1 cellular context compared by ENCODE assay signal in the genomic region with DNA sequence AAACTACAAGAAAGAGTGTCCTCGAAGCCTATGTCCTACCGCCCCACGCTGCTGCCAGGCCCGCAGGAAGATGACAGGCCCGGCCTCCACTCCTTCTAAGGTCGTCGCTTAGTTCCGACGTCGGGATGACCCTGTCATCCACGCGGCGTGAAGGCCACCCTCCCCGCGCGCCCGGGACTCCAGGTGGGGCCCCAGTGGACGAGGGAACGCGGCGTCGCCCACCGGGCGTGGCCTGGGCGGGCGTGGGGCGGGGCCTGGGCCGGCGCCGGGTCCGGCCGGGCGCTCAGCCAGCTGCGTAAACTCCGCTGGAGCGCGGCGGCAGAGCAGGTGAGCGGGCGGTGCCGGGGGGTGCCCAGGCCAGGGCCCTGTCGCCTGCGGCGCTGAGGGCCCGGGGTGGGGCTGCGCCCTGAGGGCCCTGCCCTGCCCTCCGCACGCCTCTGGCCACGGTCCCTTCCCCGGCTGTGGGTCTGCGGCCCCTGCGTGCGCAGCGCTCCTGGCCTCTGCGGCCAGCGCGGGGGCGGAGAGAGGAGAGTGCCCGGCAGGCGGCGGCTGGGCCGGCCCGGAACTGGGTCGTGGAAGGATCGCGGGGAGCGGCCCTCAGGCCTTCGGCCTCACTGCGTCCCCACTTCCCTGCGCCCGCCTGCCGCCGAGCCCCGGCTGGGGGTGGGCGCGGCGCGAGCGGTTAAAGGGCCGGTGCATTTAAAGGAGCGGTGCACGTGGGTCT.
TF ChIP-seq lines count a peak whose summit lies in the region.

Gene PSEN2, plus strand, starts transcription at position 294 of the 724 bp plus-strand sequence. CDS start 11,292 bp downstream, outside the sequence.

TF ChIP-seq in HepG2, 621 proteins besides CTCF, POLR2A, EP300 and RAD21 (continued from another document and continues in another):
- TF ChIP-seq, protein P1, sequence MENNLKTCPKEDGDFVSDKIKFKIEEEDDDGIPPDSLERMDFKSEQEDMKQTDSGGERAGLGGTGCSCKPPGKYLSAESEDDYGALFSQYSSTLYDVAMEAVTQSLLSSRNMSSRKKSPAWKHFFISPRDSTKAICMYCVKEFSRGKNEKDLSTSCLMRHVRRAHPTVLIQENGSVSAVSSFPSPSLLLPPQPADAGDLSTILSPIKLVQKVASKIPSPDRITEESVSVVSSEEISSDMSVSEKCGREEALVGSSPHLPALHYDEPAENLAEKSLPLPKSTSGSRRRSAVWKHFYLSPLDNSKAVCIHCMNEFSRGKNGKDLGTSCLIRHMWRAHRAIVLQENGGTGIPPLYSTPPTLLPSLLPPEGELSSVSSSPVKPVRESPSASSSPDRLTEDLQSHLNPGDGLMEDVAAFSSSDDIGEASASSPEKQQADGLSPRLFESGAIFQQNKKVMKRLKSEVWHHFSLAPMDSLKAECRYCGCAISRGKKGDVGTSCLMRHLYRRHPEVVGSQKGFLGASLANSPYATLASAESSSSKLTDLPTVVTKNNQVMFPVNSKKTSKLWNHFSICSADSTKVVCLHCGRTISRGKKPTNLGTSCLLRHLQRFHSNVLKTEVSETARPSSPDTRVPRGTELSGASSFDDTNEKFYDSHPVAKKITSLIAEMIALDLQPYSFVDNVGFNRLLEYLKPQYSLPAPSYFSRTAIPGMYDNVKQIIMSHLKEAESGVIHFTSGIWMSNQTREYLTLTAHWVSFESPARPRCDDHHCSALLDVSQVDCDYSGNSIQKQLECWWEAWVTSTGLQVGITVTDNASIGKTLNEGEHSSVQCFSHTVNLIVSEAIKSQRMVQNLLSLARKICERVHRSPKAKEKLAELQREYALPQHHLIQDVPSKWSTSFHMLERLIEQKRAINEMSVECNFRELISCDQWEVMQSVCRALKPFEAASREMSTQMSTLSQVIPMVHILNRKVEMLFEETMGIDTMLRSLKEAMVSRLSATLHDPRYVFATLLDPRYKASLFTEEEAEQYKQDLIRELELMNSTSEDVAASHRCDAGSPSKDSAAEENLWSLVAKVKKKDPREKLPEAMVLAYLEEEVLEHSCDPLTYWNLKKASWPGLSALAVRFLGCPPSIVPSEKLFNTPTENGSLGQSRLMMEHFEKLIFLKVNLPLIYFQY (CRISPR knock-in tag; IDR thresholded peaks at IDR 0.05; ENCODE audit: borderline replicate concordance): peak; percentile 90; the same call in 1 of the 2 replicates
- TF ChIP-seq KLF11 (CRISPR knock-in tag; IDR thresholded peaks at IDR 0.05): no peak
- 0 out of 2 replicates have a peak, but pooled peaks have one; percentile 11 for TF ChIP-seq NR0B2 (CRISPR knock-in tag; IDR thresholded peaks at IDR 0.05)
- no peak for TF ChIP-seq PHB2 (IDR thresholded peaks at IDR 0.05; ENCODE audit: partially characterized antibody)
- TF ChIP-seq BRCA1 (CRISPR knock-in tag; IDR thresholded peaks at IDR 0.05): no peak
- TF ChIP-seq SIX4 (CRISPR knock-in tag; IDR thresholded peaks at IDR 0.05): no peak
- TF ChIP-seq ZFY (CRISPR knock-in tag; IDR thresholded peaks at IDR 0.05): peak; percentile 94
- peak; percentile 32; the same call in 1 of the 2 replicates for TF ChIP-seq HES4 (CRISPR knock-in tag; IDR thresholded peaks at IDR 0.05; ENCODE audit: borderline replicate concordance)
- peak; percentile 71 for TF ChIP-seq ZNF776 (CRISPR knock-in tag; IDR thresholded peaks at IDR 0.05)
- no peak for TF ChIP-seq ARNTL (CRISPR knock-in tag; IDR thresholded peaks at IDR 0.05)
- TF ChIP-seq ZNF17 (CRISPR knock-in tag; IDR thresholded peaks at IDR 0.05): 0 out of 2 replicates have a peak, but pooled peaks have one; percentile 40
- no peak for TF ChIP-seq JARID2 (CRISPR knock-in tag; IDR thresholded peaks at IDR 0.05; ENCODE audit: insufficient replicate concordance)
- TF ChIP-seq ZNF235 (CRISPR knock-in tag; IDR thresholded peaks at IDR 0.05; ENCODE audit: borderline replicate concordance): 0 out of 2 replicates have a peak, but pooled peaks have one; percentile 43
- no peak for TF ChIP-seq JUN (CRISPR knock-in tag; IDR thresholded peaks at IDR 0.05)
- TF ChIP-seq, protein P2, sequence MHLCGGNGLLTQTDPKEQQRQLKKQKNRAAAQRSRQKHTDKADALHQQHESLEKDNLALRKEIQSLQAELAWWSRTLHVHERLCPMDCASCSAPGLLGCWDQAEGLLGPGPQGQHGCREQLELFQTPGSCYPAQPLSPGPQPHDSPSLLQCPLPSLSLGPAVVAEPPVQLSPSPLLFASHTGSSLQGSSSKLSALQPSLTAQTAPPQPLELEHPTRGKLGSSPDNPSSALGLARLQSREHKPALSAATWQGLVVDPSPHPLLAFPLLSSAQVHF (CRISPR knock-in tag; IDR thresholded peaks at IDR 0.05): no peak
- peak; percentile 38; the same call in 1 of the 2 replicates for TF ChIP-seq PAX8 (CRISPR knock-in tag; IDR thresholded peaks at IDR 0.05; ENCODE audit: borderline replicate concordance)
- TF ChIP-seq, protein P3, sequence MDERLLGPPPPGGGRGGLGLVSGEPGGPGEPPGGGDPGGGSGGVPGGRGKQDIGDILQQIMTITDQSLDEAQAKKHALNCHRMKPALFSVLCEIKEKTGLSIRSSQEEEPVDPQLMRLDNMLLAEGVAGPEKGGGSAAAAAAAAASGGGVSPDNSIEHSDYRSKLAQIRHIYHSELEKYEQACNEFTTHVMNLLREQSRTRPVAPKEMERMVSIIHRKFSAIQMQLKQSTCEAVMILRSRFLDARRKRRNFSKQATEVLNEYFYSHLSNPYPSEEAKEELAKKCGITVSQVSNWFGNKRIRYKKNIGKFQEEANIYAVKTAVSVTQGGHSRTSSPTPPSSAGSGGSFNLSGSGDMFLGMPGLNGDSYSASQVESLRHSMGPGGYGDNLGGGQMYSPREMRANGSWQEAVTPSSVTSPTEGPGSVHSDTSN (CRISPR knock-in tag; IDR thresholded peaks at IDR 0.05): no peak
- TF ChIP-seq, protein P4, sequence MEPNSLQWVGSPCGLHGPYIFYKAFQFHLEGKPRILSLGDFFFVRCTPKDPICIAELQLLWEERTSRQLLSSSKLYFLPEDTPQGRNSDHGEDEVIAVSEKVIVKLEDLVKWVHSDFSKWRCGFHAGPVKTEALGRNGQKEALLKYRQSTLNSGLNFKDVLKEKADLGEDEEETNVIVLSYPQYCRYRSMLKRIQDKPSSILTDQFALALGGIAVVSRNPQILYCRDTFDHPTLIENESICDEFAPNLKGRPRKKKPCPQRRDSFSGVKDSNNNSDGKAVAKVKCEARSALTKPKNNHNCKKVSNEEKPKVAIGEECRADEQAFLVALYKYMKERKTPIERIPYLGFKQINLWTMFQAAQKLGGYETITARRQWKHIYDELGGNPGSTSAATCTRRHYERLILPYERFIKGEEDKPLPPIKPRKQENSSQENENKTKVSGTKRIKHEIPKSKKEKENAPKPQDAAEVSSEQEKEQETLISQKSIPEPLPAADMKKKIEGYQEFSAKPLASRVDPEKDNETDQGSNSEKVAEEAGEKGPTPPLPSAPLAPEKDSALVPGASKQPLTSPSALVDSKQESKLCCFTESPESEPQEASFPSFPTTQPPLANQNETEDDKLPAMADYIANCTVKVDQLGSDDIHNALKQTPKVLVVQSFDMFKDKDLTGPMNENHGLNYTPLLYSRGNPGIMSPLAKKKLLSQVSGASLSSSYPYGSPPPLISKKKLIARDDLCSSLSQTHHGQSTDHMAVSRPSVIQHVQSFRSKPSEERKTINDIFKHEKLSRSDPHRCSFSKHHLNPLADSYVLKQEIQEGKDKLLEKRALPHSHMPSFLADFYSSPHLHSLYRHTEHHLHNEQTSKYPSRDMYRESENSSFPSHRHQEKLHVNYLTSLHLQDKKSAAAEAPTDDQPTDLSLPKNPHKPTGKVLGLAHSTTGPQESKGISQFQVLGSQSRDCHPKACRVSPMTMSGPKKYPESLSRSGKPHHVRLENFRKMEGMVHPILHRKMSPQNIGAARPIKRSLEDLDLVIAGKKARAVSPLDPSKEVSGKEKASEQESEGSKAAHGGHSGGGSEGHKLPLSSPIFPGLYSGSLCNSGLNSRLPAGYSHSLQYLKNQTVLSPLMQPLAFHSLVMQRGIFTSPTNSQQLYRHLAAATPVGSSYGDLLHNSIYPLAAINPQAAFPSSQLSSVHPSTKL (CRISPR knock-in tag; IDR thresholded peaks at IDR 0.05): peak; percentile 2; the same call in 1 of the 2 replicates
- TF ChIP-seq, protein P5, sequence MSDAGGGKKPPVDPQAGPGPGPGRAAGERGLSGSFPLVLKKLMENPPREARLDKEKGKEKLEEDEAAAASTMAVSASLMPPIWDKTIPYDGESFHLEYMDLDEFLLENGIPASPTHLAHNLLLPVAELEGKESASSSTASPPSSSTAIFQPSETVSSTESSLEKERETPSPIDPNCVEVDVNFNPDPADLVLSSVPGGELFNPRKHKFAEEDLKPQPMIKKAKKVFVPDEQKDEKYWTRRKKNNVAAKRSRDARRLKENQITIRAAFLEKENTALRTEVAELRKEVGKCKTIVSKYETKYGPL (CRISPR knock-in tag; IDR thresholded peaks at IDR 0.05): no peak
- peak; percentile 58 for TF ChIP-seq AGO2 (optimal IDR thresholded peaks at IDR 0.05; ENCODE audit: low read depth, low read length)
- TF ChIP-seq ZNF768 (CRISPR knock-in tag; IDR thresholded peaks at IDR 0.05): 0 out of 2 replicates have a peak, but pooled peaks have one; percentile 4
- TF ChIP-seq ZNF207 (IDR thresholded peaks at IDR 0.05; ENCODE audit: borderline replicate concordance): no peak
- no peak; the same call in 1 of the 2 replicates for TF ChIP-seq SPEN (CRISPR knock-in tag; IDR thresholded peaks at IDR 0.05; ENCODE audit: low read depth)
- TF ChIP-seq ZNF136 (CRISPR knock-in tag; IDR thresholded peaks at IDR 0.05; ENCODE audit: low read depth): no peak
- TF ChIP-seq NRL (CRISPR knock-in tag; IDR thresholded peaks at IDR 0.05; ENCODE audit: borderline replicate concordance): 0 out of 2 replicates have a peak, but pooled peaks have one; percentile 6
- no peak for TF ChIP-seq ZNF562 (CRISPR knock-in tag; IDR thresholded peaks at IDR 0.05; ENCODE audit: borderline replicate concordance)
- no peak for TF ChIP-seq THAP9 (CRISPR knock-in tag; IDR thresholded peaks at IDR 0.05; ENCODE audit: borderline replicate concordance)
- no peak for TF ChIP-seq PRMT3 (CRISPR knock-in tag; IDR thresholded peaks at IDR 0.05; ENCODE audit: borderline replicate concordance, low read depth)
- TF ChIP-seq MBNL3 (CRISPR knock-in tag; conservative IDR thresholded peaks at IDR 0.05): no peak
- TF ChIP-seq MTF1 (CRISPR knock-in tag; IDR thresholded peaks at IDR 0.05): no peak
- peak; percentile 52 for TF ChIP-seq HNRNPK (IDR thresholded peaks at IDR 0.05; ENCODE audit: low read depth, low read length, poor library complexity, severe bottlenecking)
- TF ChIP-seq ZNF775 (CRISPR knock-in tag; IDR thresholded peaks at IDR 0.05; ENCODE audit: borderline replicate concordance): 0 out of 2 replicates have a peak, but pooled peaks have one; percentile 64
- TF ChIP-seq BORCS8-MEF2B (CRISPR knock-in tag; IDR thresholded peaks at IDR 0.05): peak; percentile 44; the same call in 1 of the 2 replicates
- TF ChIP-seq ZNF563 (CRISPR knock-in tag; IDR thresholded peaks at IDR 0.05): peak; percentile 54
- no peak for TF ChIP-seq HCFC1 (IDR thresholded peaks at IDR 0.05; ENCODE audit: low read depth, low read length)
- TF ChIP-seq ZFX (CRISPR knock-in tag; IDR thresholded peaks at IDR 0.05; ENCODE audit: low read depth): peak; percentile 93
- TF ChIP-seq, protein P6, sequence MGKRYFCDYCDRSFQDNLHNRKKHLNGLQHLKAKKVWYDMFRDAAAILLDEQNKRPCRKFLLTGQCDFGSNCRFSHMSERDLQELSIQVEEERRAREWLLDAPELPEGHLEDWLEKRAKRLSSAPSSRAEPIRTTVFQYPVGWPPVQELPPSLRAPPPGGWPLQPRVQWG (CRISPR knock-in tag; IDR thresholded peaks at IDR 0.05; ENCODE audit: borderline replicate concordance, low read depth): no peak
- no peak for TF ChIP-seq ZNF317 (CRISPR knock-in tag; IDR thresholded peaks at IDR 0.05)
- TF ChIP-seq TFE3 (CRISPR knock-in tag; IDR thresholded peaks at IDR 0.05): no peak
- no peak for TF ChIP-seq ZNF629 (CRISPR knock-in tag; conservative IDR thresholded peaks at IDR 0.05)
- peak; percentile 77; the same call in 1 of the 2 replicates for TF ChIP-seq KLF12 (CRISPR knock-in tag; IDR thresholded peaks at IDR 0.05; ENCODE audit: borderline replicate concordance)
- no peak for TF ChIP-seq KAT8 (CRISPR knock-in tag; IDR thresholded peaks at IDR 0.05)
- TF ChIP-seq CEBPB (IDR thresholded peaks at IDR 0.05; ENCODE audit: borderline replicate concordance, low read depth, low read length): no peak
- TF ChIP-seq, protein P7, sequence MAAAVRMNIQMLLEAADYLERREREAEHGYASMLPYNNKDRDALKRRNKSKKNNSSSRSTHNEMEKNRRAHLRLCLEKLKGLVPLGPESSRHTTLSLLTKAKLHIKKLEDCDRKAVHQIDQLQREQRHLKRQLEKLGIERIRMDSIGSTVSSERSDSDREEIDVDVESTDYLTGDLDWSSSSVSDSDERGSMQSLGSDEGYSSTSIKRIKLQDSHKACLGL (CRISPR knock-in tag; IDR thresholded peaks at IDR 0.05): peak; percentile 56; the same call in 1 of the 2 replicates
